ENCODE assay signal across 1 cellular context in the genomic region with DNA sequence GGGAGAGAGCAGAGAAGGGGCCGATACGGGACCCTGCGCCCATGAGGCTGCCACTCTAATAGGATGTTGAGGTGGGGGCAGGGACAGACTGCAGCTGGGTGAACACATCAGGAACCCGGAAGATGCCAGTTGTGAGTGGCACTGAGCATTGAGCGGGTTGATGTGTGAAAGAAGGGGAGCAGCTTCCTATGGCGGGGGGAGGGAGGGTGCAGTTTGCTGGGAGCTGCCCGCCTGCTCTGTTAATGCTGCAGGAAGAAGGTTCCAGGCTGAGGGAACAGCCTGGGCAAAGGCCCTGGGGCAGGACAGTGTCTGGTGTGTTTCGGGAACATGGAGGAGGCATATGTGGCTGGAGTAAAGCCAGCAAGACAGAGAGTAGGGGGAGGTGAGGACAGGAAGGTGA.
TF ChIP-seq lines count a peak whose summit lies in the region.

No MANE protein-coding gene starts in this region.

TF ChIP-seq in GM23338, 12 proteins besides CTCF, POLR2A, EP300 and RAD21 (continued from another document):
- TF ChIP-seq, protein P1, sequence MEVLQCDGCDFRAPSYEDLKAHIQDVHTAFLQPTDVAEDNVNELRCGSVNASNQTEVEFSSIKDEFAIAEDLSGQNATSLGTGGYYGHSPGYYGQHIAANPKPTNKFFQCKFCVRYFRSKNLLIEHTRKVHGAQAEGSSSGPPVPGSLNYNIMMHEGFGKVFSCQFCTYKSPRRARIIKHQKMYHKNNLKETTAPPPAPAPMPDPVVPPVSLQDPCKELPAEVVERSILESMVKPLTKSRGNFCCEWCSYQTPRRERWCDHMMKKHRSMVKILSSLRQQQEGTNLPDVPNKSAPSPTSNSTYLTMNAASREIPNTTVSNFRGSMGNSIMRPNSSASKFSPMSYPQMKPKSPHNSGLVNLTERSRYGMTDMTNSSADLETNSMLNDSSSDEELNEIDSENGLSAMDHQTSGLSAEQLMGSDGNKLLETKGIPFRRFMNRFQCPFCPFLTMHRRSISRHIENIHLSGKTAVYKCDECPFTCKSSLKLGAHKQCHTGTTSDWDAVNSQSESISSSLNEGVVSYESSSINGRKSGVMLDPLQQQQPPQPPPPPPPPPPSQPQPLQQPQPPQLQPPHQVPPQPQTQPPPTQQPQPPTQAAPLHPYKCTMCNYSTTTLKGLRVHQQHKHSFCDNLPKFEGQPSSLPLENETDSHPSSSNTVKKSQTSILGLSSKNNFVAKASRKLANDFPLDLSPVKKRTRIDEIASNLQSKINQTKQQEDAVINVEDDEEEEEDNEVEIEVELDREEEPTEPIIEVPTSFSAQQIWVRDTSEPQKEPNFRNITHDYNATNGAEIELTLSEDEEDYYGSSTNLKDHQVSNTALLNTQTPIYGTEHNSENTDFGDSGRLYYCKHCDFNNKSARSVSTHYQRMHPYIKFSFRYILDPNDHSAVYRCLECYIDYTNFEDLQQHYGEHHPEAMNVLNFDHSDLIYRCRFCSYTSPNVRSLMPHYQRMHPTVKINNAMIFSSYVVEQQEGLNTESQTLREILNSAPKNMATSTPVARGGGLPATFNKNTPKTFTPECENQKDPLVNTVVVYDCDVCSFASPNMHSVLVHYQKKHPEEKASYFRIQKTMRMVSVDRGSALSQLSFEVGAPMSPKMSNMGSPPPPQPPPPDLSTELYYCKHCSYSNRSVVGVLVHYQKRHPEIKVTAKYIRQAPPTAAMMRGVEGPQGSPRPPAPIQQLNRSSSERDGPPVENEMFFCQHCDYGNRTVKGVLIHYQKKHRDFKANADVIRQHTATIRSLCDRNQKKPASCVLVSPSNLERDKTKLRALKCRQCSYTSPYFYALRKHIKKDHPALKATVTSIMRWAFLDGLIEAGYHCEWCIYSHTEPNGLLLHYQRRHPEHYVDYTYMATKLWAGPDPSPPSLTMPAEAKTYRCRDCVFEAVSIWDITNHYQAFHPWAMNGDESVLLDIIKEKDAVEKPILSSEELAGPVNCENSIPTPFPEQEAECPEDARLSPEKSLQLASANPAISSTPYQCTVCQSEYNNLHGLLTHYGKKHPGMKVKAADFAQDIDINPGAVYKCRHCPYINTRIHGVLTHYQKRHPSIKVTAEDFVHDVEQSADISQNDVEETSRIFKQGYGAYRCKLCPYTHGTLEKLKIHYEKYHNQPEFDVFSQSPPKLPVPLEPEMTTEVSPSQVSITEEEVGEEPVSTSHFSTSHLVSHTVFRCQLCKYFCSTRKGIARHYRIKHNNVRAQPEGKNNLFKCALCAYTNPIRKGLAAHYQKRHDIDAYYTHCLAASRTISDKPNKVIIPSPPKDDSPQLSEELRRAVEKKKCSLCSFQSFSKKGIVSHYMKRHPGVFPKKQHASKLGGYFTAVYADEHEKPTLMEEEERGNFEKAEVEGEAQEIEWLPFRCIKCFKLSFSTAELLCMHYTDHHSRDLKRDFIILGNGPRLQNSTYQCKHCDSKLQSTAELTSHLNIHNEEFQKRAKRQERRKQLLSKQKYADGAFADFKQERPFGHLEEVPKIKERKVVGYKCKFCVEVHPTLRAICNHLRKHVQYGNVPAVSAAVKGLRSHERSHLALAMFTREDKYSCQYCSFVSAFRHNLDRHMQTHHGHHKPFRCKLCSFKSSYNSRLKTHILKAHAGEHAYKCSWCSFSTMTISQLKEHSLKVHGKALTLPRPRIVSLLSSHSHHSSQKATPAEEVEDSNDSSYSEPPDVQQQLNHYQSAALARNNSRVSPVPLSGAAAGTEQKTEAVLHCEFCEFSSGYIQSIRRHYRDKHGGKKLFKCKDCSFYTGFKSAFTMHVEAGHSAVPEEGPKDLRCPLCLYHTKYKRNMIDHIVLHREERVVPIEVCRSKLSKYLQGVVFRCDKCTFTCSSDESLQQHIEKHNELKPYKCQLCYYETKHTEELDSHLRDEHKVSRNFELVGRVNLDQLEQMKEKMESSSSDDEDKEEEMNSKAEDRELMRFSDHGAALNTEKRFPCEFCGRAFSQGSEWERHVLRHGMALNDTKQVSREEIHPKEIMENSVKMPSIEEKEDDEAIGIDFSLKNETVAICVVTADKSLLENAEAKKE (CRISPR knock-in tag; IDR thresholded peaks at IDR 0.05): no peak
- TF ChIP-seq ZNF114 (CRISPR knock-in tag; IDR thresholded peaks at IDR 0.05) (no peak), ETS1 (IDR thresholded peaks at IDR 0.05) (no peak), EZH2 (IDR thresholded peaks at IDR 0.05; ENCODE audit: low read depth, unreplicated experiment) (no peak)
